In genomic region chr22:46775364-46775758, GRCh38 we compare ENCODE assay signal across 10 cellular contexts. TPM values are rescaled to one million over a fixed set of nuclear protein-coding genes. Genes with fewer than 3 reads are reported as not detected.
A peak's percentile ranks its signal among the peaks of the same experiment; 100 is the strongest.
DNase-seq lines count a peak whose midpoint lies in the region; ATAC-seq, FAIRE-seq and TF ChIP-seq lines count a peak whose summit lies in the region.
"Had no signal": no experiment of that assay in that cellular context is flagged by ENCODE, and none has a peak within 500 bp of the region (broad histone marks: within the 10 kb centered on the region; RNA-seq: fewer than 3 reads in every experiment).

No MANE protein-coding gene starts in this region.

- H3K36me3 Mint-ChIP-seq in activated CD4-positive, alpha-beta T cell treated with anti-CD3 and anti-CD28 coated beads, Interleukin-2, amount 10 ng/mL, durations not matched to agents 7 days and 5 days (ENCODE audit: low read depth) = peaks cover 18% of the 10 kb centered on the region
- H3K36me3 Mint-ChIP-seq in stimulated activated memory B cell treated with anti-CD40 and anti-IgM and Interleukin-4, amounts not matched to agents 10 μg/mL and 1 μg/mL and 100 μg/mL, for 72 hours = peaks cover 8% of the 10 kb centered on the region

- H3K27ac Mint-ChIP-seq in activated CD4-positive, alpha-beta T cell treated with anti-CD3 and anti-CD28 coated beads, Interleukin-2, amount 10 ng/mL, durations not matched to agents 7 days and 5 days = peak overlapping the region; percentile 88
- H3K27ac Mint-ChIP-seq in stimulated activated memory B cell treated with anti-CD40 and anti-IgM and Interleukin-4, amounts not matched to agents 10 μg/mL and 1 μg/mL and 100 μg/mL, for 72 hours = peak overlapping the region; percentile 86

- peaks cover 4% of the 10 kb centered on the region; the same call in 1 of the 2 replicates for H4K20me1 ChIP-seq in OCI-LY7 (ENCODE audit: insufficient read depth, low read length)

- no peaks in the 10 kb centered on the region for H3K9me3 Mint-ChIP-seq in activated CD4-positive, alpha-beta T cell treated with anti-CD3 and anti-CD28 coated beads, Interleukin-2, amount 10 ng/mL, durations not matched to agents 7 days and 5 days
- H3K9me3 Mint-ChIP-seq in stimulated activated memory B cell treated with anti-CD40 and anti-IgM and Interleukin-4, amounts not matched to agents 10 μg/mL and 1 μg/mL and 100 μg/mL, for 72 hours = no peaks in the 10 kb centered on the region
- H3K9me3 Mint-ChIP-seq: neural crest cell had no signal

- BruUV-seq in OCI-LY7 (replicated peaks; lab: Mats Ljungman, UMichigan) = no TSS peak

- POLR2A ChIA-PET in activated CD4-positive, alpha-beta T cell treated with anti-CD3 and anti-CD28 coated beads, Interleukin-2, amount 10 ng/mL, durations not matched to agents 7 days and 5 days (lab: Charles Lee) = no interaction called here
- POLR2A ChIA-PET in OCI-LY7 (lab: Charles Lee) = interaction anchor here (1.0 to 1.3 kb wide), 2 partner anchors 13 to 212 kb away, joined by 3 to 7 read pairs; partner anchors contain the start of gene TBC1D22A

- H3K4me1 Mint-ChIP-seq in activated CD4-positive, alpha-beta T cell treated with anti-CD3 and anti-CD28 coated beads, Interleukin-2, amount 10 ng/mL, durations not matched to agents 7 days and 5 days = peaks cover 63% of the 10 kb centered on the region
- H3K4me1 Mint-ChIP-seq in stimulated activated memory B cell treated with anti-CD40 and anti-IgM and Interleukin-4, amounts not matched to agents 10 μg/mL and 1 μg/mL and 100 μg/mL, for 72 hours = peaks cover 78% of the 10 kb centered on the region

- TF ChIP-seq CTCF in OCI-LY7 (conservative IDR thresholded peaks at IDR 0.05; ENCODE audit: low read length) (peak; percentile 58), dorsolateral prefrontal cortex (IDR thresholded peaks at IDR 0.05 in 54 of 56, conservative IDR thresholded peaks at IDR 0.05 in 2 of 56; ENCODE audit: low read depth in 1 of 56, partially characterized antibody in 56 of 56) (no peak)

- peaks cover 67% of the 10 kb centered on the region for H3K4me1 ChIP-seq in OCI-LY7 (ENCODE audit: insufficient read depth, low read length, poor library complexity, severe bottlenecking)

- H3K27me3 Mint-ChIP-seq in activated CD4-positive, alpha-beta T cell treated with anti-CD3 and anti-CD28 coated beads, Interleukin-2, amount 10 ng/mL, durations not matched to agents 7 days and 5 days = no peaks in the 10 kb centered on the region
- H3K27me3 Mint-ChIP-seq in stimulated activated memory B cell treated with anti-CD40 and anti-IgM and Interleukin-4, amounts not matched to agents 10 μg/mL and 1 μg/mL and 100 μg/mL, for 72 hours = no peaks in the 10 kb centered on the region

- peak overlapping the region; percentile 62 for H3K4me3 Mint-ChIP-seq in activated CD4-positive, alpha-beta T cell treated with anti-CD3 and anti-CD28 coated beads, Interleukin-2, amount 10 ng/mL, durations not matched to agents 7 days and 5 days
- peak overlapping the region; percentile 68 for H3K4me3 Mint-ChIP-seq in stimulated activated memory B cell treated with anti-CD40 and anti-IgM and Interleukin-4, amounts not matched to agents 10 μg/mL and 1 μg/mL and 100 μg/mL, for 72 hours
- H3K4me3 Mint-ChIP-seq: neural crest cell had no signal

- intact Hi-C loops in OCI-LY7 (cut with micrococcal nuclease; ENCODE audit: unreplicated experiment) = loop anchor here (10.0 kb wide), 1 partner anchor 1001 kb away; no protein-coding TSS in a partner anchor
- intact Hi-C loops in dorsolateral prefrontal cortex (cut with DNase I) = no loop called here

- H3K36me3 ChIP-seq in OCI-LY7 (ENCODE audit: insufficient read depth, low read length) = peaks cover 15% of the 10 kb centered on the region

- FAIRE-seq in GM19239 (lab: Jason Lieb, UNC) = no peak

- H3K9me3 ChIP-seq in OCI-LY7 (ENCODE audit: low read length) = no peaks in the 10 kb centered on the region

- H3K79me2 ChIP-seq in OCI-LY7 (ENCODE audit: insufficient read depth, low read depth, low read length) = peaks cover 65% of the 10 kb centered on the region

- H3K9me2 ChIP-seq in OCI-LY7 (ENCODE audit: insufficient read depth, low read length) = no peaks in the 10 kb centered on the region

- CTCF ChIA-PET in activated CD4-positive, alpha-beta T cell treated with anti-CD3 and anti-CD28 coated beads, Interleukin-2, amount 10 ng/mL, durations not matched to agents 7 days and 5 days (lab: Charles Lee) = interaction anchor here (1.2 to 2.1 kb wide), 5 partner anchors 13 to 36 kb away, joined by 3 to 7 read pairs (median 5); partner anchors contain the start of gene TBC1D22A
- CTCF ChIA-PET in OCI-LY7 (lab: Charles Lee; ENCODE audit: unreplicated experiment) = interaction anchor here (1.0 to 2.1 kb wide), 2 partner anchors 17 to 27 kb away, joined by 5 to 19 read pairs; no protein-coding TSS in a partner anchor

- H3K27me3 ChIP-seq in dorsolateral prefrontal cortex = no peaks in the 10 kb centered on the region

- peak overlapping the region; percentile 94 for H3K4me2 ChIP-seq in OCI-LY7 (ENCODE audit: low read length)

- H2AFZ ChIP-seq in OCI-LY7 (ENCODE audit: low read length) = peak overlapping the region; percentile 52; the same call in 1 of the 2 replicates

- no peak for ATAC-seq in stimulated activated memory B cell treated with anti-CD40 and anti-IgM and Interleukin-4, amounts not matched to agents 10 μg/mL and 1 μg/mL and 100 μg/mL, for 72 hours
- ATAC-seq in GM21786 (IDR thresholded peaks at IDR 0.05; ENCODE audit: unreplicated experiment) = no peak

- peak overlapping the region; percentile 64 for H3K4me3 ChIP-seq in OCI-LY7 (ENCODE audit: low read depth, low read length, poor library complexity, severe bottlenecking)
- no peak overlapping the region for H3K4me3 ChIP-seq in dorsolateral prefrontal cortex

- no peak for DNase-seq in activated CD4-positive, alpha-beta T cell treated with anti-CD3 and anti-CD28 coated beads, Interleukin-2, amount 10 ng/mL, durations not matched to agents 7 days and 5 days
- DNase-seq in activated CD4-positive, alpha-beta T cell treated with anti-CD3 and anti-CD28 coated beads for 1 hour = no peak
- peak; percentile 51 for DNase-seq in OCI-LY7 (ENCODE audit: low spot score)
- peak in 1 of 10 donors; percentile 21 for DNase-seq in dorsolateral prefrontal cortex
- no peak for DNase-seq in GM19239 (ENCODE audit: insufficient read length, low spot score)
- no peak for DNase-seq in NCI-H187 treated with DMSO at 0.1 percent for 48 hours (lab: John Stamatoyannopoulos, UW)
- DNase-seq: glutamatergic neuron had no signal

- peak overlapping the region; percentile 96 for H3K27ac ChIP-seq in OCI-LY7 (ENCODE audit: low read depth, low read length, poor library complexity, severe bottlenecking)
- peak overlapping the region in 45 of 59 donors; percentile 1 to 87 (median 62) for H3K27ac ChIP-seq in dorsolateral prefrontal cortex

RNA-seq across cellular contexts. Expression of gene TBC1D22A, which starts 12.9 kb away (rescaled TPM):
- 10 to 100 TPM; 34.1 to 39.2 TPM for total RNA-seq in activated CD4-positive, alpha-beta T cell treated with anti-CD3 and anti-CD28 coated beads, Interleukin-2, amount 10 ng/mL, durations not matched to agents 7 days and 5 days
- 15.0 and 22.3 TPM in 2 replicates for total RNA-seq in OCI-LY7 (2014; rRNA removed; shearing (Covaris generic))
- total RNA-seq in OCI-LY7 (2022) (43.2 and 43.9 TPM in 2 replicates), dorsolateral prefrontal cortex (10 to 100 TPM; 20.0 to 36.0 (median 27.2) TPM)

RNA-seq across cellular contexts. Expression of gene CERK, which starts 37.3 kb away (rescaled TPM):
- total RNA-seq in activated CD4-positive, alpha-beta T cell treated with anti-CD3 and anti-CD28 coated beads, Interleukin-2, amount 10 ng/mL, durations not matched to agents 7 days and 5 days = 10 to 100 TPM; 41.8 to 47.1 TPM
- 47.9 and 48.1 TPM in 2 replicates for total RNA-seq in OCI-LY7 (2014; rRNA removed; shearing (Covaris generic))
- total RNA-seq in OCI-LY7 (2022) (34.6 and 36.6 TPM in 2 replicates), dorsolateral prefrontal cortex (10 to 100 TPM; 24.8 to 72.6 (median 52.4) TPM)
